In the genomic region with DNA sequence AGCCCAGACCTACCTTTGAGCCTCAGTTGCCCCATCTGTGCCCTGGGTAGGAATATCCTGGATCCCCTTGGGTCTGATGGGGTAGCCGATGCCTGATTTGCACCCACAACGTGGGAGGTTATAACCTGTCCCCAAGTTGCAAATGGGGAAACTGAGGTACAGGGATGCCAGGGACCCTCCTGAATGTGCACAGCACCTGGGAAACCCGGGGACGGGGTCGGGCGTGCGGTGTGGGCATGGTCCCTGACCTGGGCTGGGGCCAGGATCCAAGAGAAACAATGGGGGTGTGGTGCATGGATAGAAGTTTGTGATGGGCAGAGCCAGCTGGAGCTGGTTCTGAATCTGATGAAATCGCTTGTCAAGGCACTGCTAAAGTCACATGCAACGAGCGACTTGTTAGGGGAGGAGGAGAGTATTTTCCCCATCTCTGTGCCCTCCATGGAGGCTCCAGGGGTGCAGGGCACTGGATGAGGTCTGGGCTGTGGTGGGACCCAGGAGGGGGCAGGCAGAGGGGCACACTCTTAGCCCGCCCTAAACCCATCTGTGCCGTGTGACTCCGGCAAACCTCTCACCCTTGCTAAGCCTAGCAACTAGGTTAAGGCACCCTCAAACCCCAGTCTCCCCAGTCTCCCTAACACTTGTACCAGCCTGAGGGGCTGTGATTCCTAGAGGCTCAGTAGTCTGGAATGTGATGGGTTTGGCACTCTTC, we compare ENCODE assay signal across 6 cellular contexts. TPM values are rescaled to one million over a fixed set of nuclear protein-coding genes. Genes with fewer than 3 reads are reported as not detected.
DNase-seq lines count a peak whose midpoint lies in the region; ATAC-seq and TF ChIP-seq lines count a peak whose summit lies in the region.

No MANE protein-coding gene starts in this region.

- H3K36me3 ChIP-seq in BE2C (no peaks in the 10 kb centered on the region), SK-N-MC (ENCODE audit: insufficient read depth, low read length) (no peaks in the 10 kb centered on the region)

- no peak for TF ChIP-seq POLR2A in lower leg skin (IDR thresholded peaks at IDR 0.05)

- DNase-seq in BE2C (no peak), SK-N-MC (ENCODE audit: low read depth, low spot score) (no peak), lower leg skin (ENCODE audit: low spot score in 2 of 2) (peak; percentile 62 to 88), glomerular visceral epithelial cell (ENCODE audit: extremely low spot score) (no peak)

- no peak for TF ChIP-seq CTCF in BE2C (IDR thresholded peaks at IDR 0.05; ENCODE audit: low read depth, low read length)
- no peak for TF ChIP-seq CTCF in lower leg skin (IDR thresholded peaks at IDR 0.05)

- peak overlapping the region; percentile 45 for H3K4me3 ChIP-seq in BE2C (ENCODE audit: low read depth, low read length)
- no peak overlapping the region for H3K4me3 ChIP-seq in SK-N-MC
- H3K4me3 ChIP-seq in lower leg skin (ENCODE audit: low read depth, poor library complexity, severe bottlenecking): no peak overlapping the region

- H3K27ac ChIP-seq in SK-N-MC: no peak overlapping the region; the same call in 1 of the 2 replicates

- H3K9me3 ChIP-seq in BE2C (no peaks in the 10 kb centered on the region), SK-N-MC (ENCODE audit: low read depth, low read length) (no peaks in the 10 kb centered on the region)

- no peaks in the 10 kb centered on the region for H3K4me1 ChIP-seq in BE2C

- intact Hi-C loops in lower leg skin (cut with DNase I; ENCODE audit: low total_unique reads): no loop called here

- H3K27me3 ChIP-seq in BE2C: peaks cover 10% of the 10 kb centered on the region

- ATAC-seq in HG02588 (IDR thresholded peaks at IDR 0.05; ENCODE audit: unreplicated experiment) (no peak), HG03280 (IDR thresholded peaks at IDR 0.05; ENCODE audit: unreplicated experiment) (no peak)

- peak overlapping the region; percentile 11 for H3K9ac ChIP-seq in SK-N-MC (ENCODE audit: insufficient read length)

- 45 to 48% methylated on average over 12 to 13 of the region's 13 CpGs for WGBS in lower leg skin, 2 donors

RNA-seq across cellular contexts. Expression of a gene that starts 0.7 kb away (rescaled TPM):
- 492 TPM for polyA plus RNA-seq in BE2C (2012; ENCODE audit: insufficient read depth, insufficient read length, low read depth)
- 1 to 10 TPM in 2 of 4 donors, under 1 TPM in 1, not detected in 1; 0.49 to 5.1 (median 4.5) TPM for total RNA-seq in lower leg skin

RNA-seq across cellular contexts. Expression of a gene that starts 10.7 kb away (rescaled TPM):
- not detected for polyA plus RNA-seq in BE2C (2012; ENCODE audit: insufficient read depth, insufficient read length, low read depth)
- total RNA-seq in lower leg skin: 1 to 10 TPM in 3 of 4 donors, not detected in 1; 1.2 to 3.4 (median 2.2) TPM

RNA-seq across cellular contexts. Expression of a gene that starts 32.5 kb away (rescaled TPM):
- polyA plus RNA-seq in BE2C (2012; ENCODE audit: insufficient read depth, insufficient read length, low read depth): 467 TPM
- total RNA-seq in lower leg skin: 10 to 100 TPM; 28.8 to 42.0 (median 36.0) TPM

RNA-seq across cellular contexts. Expression of a gene that starts 46.3 kb away (rescaled TPM):
- 3.2 TPM for polyA plus RNA-seq in BE2C (2012; ENCODE audit: insufficient read depth, insufficient read length, low read depth)
- total RNA-seq in lower leg skin: 1 to 10 TPM; 2.4 to 7.1 (median 4.8) TPM

RNA-seq across cellular contexts. Expression of a gene that starts 51.2 kb away (rescaled TPM):
- polyA plus RNA-seq in BE2C (2012; ENCODE audit: insufficient read depth, insufficient read length, low read depth): 156 TPM
- 10 to 100 TPM; 16.9 to 29.9 (median 22.3) TPM for total RNA-seq in lower leg skin

Comparison
In these comparisons a context has a peak if more than half of its experiments do, and no peak if none do; other contexts are left out.
1. DNase-seq: peak in lower leg skin (2 of 2); none in BE2C (single experiment), SK-N-MC (single experiment) and glomerular visceral epithelial cell (single experiment).